Comparison of ENCODE assay signal across 20 cellular contexts in the genomic region with DNA sequence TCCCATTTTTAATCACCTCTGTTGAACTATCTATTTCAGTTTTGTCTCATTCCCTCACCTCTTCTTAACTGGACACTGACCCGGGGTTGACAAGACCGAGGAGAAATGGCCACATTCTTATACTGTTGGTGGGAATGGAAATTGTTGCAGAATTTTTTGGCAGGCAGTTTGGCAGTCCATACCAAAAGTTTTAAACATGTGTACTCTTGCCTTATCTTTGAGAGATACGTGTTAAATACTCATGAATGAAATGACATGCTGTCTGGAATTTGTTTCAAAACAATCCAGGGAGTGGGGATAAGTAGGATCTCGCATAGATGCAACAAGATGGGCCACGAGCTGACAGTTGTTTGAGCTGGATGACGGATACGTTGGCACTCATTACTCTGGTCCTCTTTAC. TPM values are rescaled to one million over a fixed set of nuclear protein-coding genes. Genes with fewer than 3 reads are reported as not detected.
DNase-seq lines count a peak whose midpoint lies in the region; ATAC-seq, FAIRE-seq and TF ChIP-seq lines count a peak whose summit lies in the region.
"Had no signal": no experiment of that assay in that cellular context is flagged by ENCODE, and none has a peak within 500 bp of the region (broad histone marks: within the 10 kb centered on the region; RNA-seq: fewer than 3 reads in every experiment).

No MANE protein-coding gene starts in this region.

- H3K27ac ChIP-seq in heart right ventricle = no peak overlapping the region
- peak overlapping the region; percentile 42 for H3K27ac ChIP-seq in RWPE2 (ENCODE audit: poor library complexity, severe bottlenecking)
- peak overlapping the region; percentile 48 for H3K27ac ChIP-seq in keratinocyte (ENCODE audit: control insufficient read depth, insufficient read depth, low read length)
- no peak overlapping the region for H3K27ac ChIP-seq in SK-N-SH (ENCODE audit: low read depth in 2 of 2, low read length in 1 of 2)
- H3K27ac ChIP-seq: BLaER1 had no signal

- no peaks in the 10 kb centered on the region for H3K4me1 ChIP-seq in heart right ventricle
- H3K4me1 ChIP-seq in RWPE2 (ENCODE audit: insufficient read depth, poor library complexity, severe bottlenecking) = peaks cover 11% of the 10 kb centered on the region
- H3K4me1 ChIP-seq in keratinocyte (ENCODE audit: control insufficient read depth, extremely low read depth, insufficient read depth, low read length) = peaks cover 15% of the 10 kb centered on the region
- peaks cover under 1 to 6% of the 10 kb centered on the region in 2 experiments; a peak in 2 of 4 replicates for H3K4me1 ChIP-seq in SK-N-SH (ENCODE audit: control insufficient read depth in 1 of 2, insufficient read depth in 2 of 2, low read depth in 1 of 2, low read length in 1 of 2)
- H3K4me1 ChIP-seq: Caco-2, HAP-1 had no signal

- H3K9ac ChIP-seq in keratinocyte (ENCODE audit: control insufficient read depth, extremely low read depth, insufficient read depth, low read length) = no peak overlapping the region
- no peak overlapping the region for H3K9ac ChIP-seq in SK-N-SH
- H3K9ac ChIP-seq: BLaER1 had no signal

- ATAC-seq in left cardiac atrium = peak; percentile 33 to 55
- ATAC-seq in heart right ventricle = no peak
- peak; percentile 24; the same call in 1 of the 3 replicates for ATAC-seq in RWPE2 (ENCODE audit: low read depth)

- POLR2A ChIA-PET in SK-N-SH (lab: Yijun Ruan, JAX) = no interaction called here

- H3K9me1 ChIP-seq in keratinocyte (ENCODE audit: control insufficient read depth, extremely low read depth, insufficient read depth, low read length) = no peaks in the 10 kb centered on the region

- WGBS in heart right ventricle, 2 donors = 58 to 59% methylated on average over 7 of the region's 7 CpGs
- 88% methylated on average over 7 of the region's 7 CpGs for WGBS in SK-N-SH (ENCODE audit: low lambda C conversion rate)

- TF ChIP-seq CTCF in heart right ventricle (IDR thresholded peaks at IDR 0.05) = no peak
- no peak for TF ChIP-seq CTCF in RWPE2 (IDR thresholded peaks at IDR 0.05; ENCODE audit: poor library complexity, severe bottlenecking)
- TF ChIP-seq CTCF in epithelial cell of esophagus (IDR thresholded peaks at IDR 0.05; ENCODE audit: insufficient read depth, low read depth, low read length, missing control alignments) = no peak
- TF ChIP-seq CTCF in keratinocyte (optimal IDR thresholded peaks at IDR 0.05 in 1 of 3, IDR thresholded peaks at IDR 0.05 in 1 of 3, conservative IDR thresholded peaks at IDR 0.05 in 1 of 3; ENCODE audit: extremely low read depth in 1 of 3, insufficient read depth in 2 of 3, low read length in 3 of 3) = no peak
- TF ChIP-seq CTCF in SK-N-SH (IDR thresholded peaks at IDR 0.05) = no peak

- H3K4me2 ChIP-seq in keratinocyte (ENCODE audit: control insufficient read depth, extremely low read depth, insufficient read depth, low read depth, low read length) (peak overlapping the region; percentile 29), SK-N-SH (no peak overlapping the region)
- H3K4me2 ChIP-seq: BLaER1 had no signal

- H3K27me3 ChIP-seq in heart right ventricle = peaks cover 0 to 22% (median 13%) of the 10 kb centered on the region in 7 donors
- H3K27me3 ChIP-seq in RWPE2 (ENCODE audit: insufficient read depth, poor library complexity, severe bottlenecking) = no peaks in the 10 kb centered on the region
- no peaks in the 10 kb centered on the region for H3K27me3 ChIP-seq in keratinocyte (ENCODE audit: control insufficient read depth, extremely low read depth, insufficient read depth, low read length)
- no peaks in the 10 kb centered on the region for H3K27me3 ChIP-seq in SK-N-SH (ENCODE audit: insufficient read depth)
- H3K27me3 ChIP-seq: BLaER1 had no signal

- H3K36me3 ChIP-seq in heart right ventricle (no peaks in the 10 kb centered on the region), RWPE2 (ENCODE audit: low read depth) (no peaks in the 10 kb centered on the region), keratinocyte (ENCODE audit: control insufficient read depth in 2 of 2, extremely low read depth in 1 of 2, insufficient read depth in 2 of 2, low read length in 2 of 2) (peaks cover 0 to 4% of the 10 kb centered on the region in 2 experiments), SK-N-SH (replicated peaks in 1 of 2; ENCODE audit: control insufficient read depth in 1 of 2, insufficient read depth in 2 of 2, low read length in 1 of 2) (no peaks in the 10 kb centered on the region)
- H3K36me3 ChIP-seq: BLaER1, HAP-1 had no signal

- H4K20me1 ChIP-seq in keratinocyte (ENCODE audit: control insufficient read depth, extremely low read depth, insufficient read depth, low read length) (no peaks in the 10 kb centered on the region), SK-N-SH (ENCODE audit: insufficient read depth) (no peaks in the 10 kb centered on the region)
- H4K20me1 ChIP-seq: BLaER1 had no signal

- H3K9me3 ChIP-seq in heart right ventricle (no peaks in the 10 kb centered on the region), RWPE2 (ENCODE audit: severe bottlenecking) (no peaks in the 10 kb centered on the region), keratinocyte (ENCODE audit: control insufficient read depth, low read depth, low read length) (no peaks in the 10 kb centered on the region), SK-N-SH (no peaks in the 10 kb centered on the region)
- H3K9me3 ChIP-seq: Caco-2, HAP-1 had no signal

- no peak for DNase-seq in left cardiac atrium
- no peak for DNase-seq in heart right ventricle
- no peak for DNase-seq in RWPE2 (ENCODE audit: low spot score)
- peak; percentile 70 for DNase-seq in epithelial cell of esophagus (ENCODE audit: low read depth)
- DNase-seq in keratinocyte (ENCODE audit: low read depth, low spot score) = no peak
- no peak for DNase-seq in SK-N-SH
- DNase-seq in MV-4-11 (lab: John Stamatoyannopoulos, UW) = no peak
- no peak for DNase-seq in NCI-H2107 (lab: John Stamatoyannopoulos, UW)
- DNase-seq: 8988T; AML-193; Caco-2; CD8-positive, alpha-beta memory T cell; DND-41; GDM1 had no signal

- no peaks in the 10 kb centered on the region for H3K9me2 ChIP-seq in SK-N-SH

- no peaks in the 10 kb centered on the region for H3F3A ChIP-seq in SK-N-SH (replicated peaks; ENCODE audit: insufficient read depth)

- no peak overlapping the region for H3K4me3 ChIP-seq in heart right ventricle
- no peak overlapping the region for H3K4me3 ChIP-seq in RWPE2 (ENCODE audit: severe bottlenecking)
- no peak overlapping the region for H3K4me3 ChIP-seq in epithelial cell of esophagus (ENCODE audit: low read length)
- H3K4me3 ChIP-seq in keratinocyte (ENCODE audit: control insufficient read depth in 2 of 3, extremely low read depth in 1 of 3, insufficient read depth in 2 of 3, low read depth in 1 of 3, low read length in 3 of 3) = no peak overlapping the region
- H3K4me3 ChIP-seq in SK-N-SH (ENCODE audit: low read depth in 2 of 2, low read length in 1 of 2) = no peak overlapping the region
- H3K4me3 ChIP-seq: BLaER1, HAP-1 had no signal

- peak; percentile 84 for FAIRE-seq in keratinocyte (lab: Jason Lieb, UNC)
- FAIRE-seq: GM12892, GM19239, H1 had no signal

- H2AFZ ChIP-seq in keratinocyte (ENCODE audit: control insufficient read depth, low read length) = no peak overlapping the region
- no peak overlapping the region for H2AFZ ChIP-seq in SK-N-SH (ENCODE audit: low read depth)

- H3K79me2 ChIP-seq in keratinocyte (ENCODE audit: control insufficient read depth, insufficient read depth, low read length) = no peaks in the 10 kb centered on the region
- no peaks in the 10 kb centered on the region for H3K79me2 ChIP-seq in SK-N-SH (ENCODE audit: insufficient read depth)

- CTCF ChIA-PET in SK-N-SH (lab: Yijun Ruan, JAX) = interaction anchor here (0.7 to 5.4 kb wide), 3 partner anchors 44 to 119 kb away, joined by 3 to 19 read pairs (median 4); no protein-coding TSS in a partner anchor

- intact Hi-C loops in left cardiac atrium (cut with DNase I) = no loop called here
- intact Hi-C loops in heart right ventricle (cut with DNase I) = no loop called here

- no peak for TF ChIP-seq RAD21 in SK-N-SH (IDR thresholded peaks at IDR 0.05; ENCODE audit: low read length)

- no peak for TF ChIP-seq EP300 in SK-N-SH (IDR thresholded peaks at IDR 0.05; ENCODE audit: borderline replicate concordance in 1 of 2, low read depth in 1 of 2, low read length in 1 of 2)

- dilution Hi-C loops in keratinocyte (cut with MboI; ENCODE audit: extremely low pct_ligation_motif_present, low sequenced_read_pairs) = no loop called here

TF ChIP-seq in SK-N-SH, 30 proteins besides CTCF, POLR2A, EP300 and RAD21 (continues in another document):
- no peak for TF ChIP-seq MAX (IDR thresholded peaks at IDR 0.05; ENCODE audit: low read depth)

RNA-seq across cellular contexts. Expression of gene FGFBP1, which starts 12.1 kb away (rescaled TPM):
- total RNA-seq in left cardiac atrium (not detected), heart right ventricle (not detected)
- polyA plus RNA-seq in heart right ventricle (under 1 TPM in 1 of 2 donors, not detected in 1; 0.13 TPM), keratinocyte (1,464 to 2,372 TPM (median 2,189 TPM) in 3 replicates), SK-N-SH (2012; rRNA removed) (0.11 and 0.13 TPM in 2 replicates)
- polyA plus RNA-seq in keratinocyte (2011; ENCODE audit: low read depth) = 343 TPM
- polyA plus RNA-seq in keratinocyte (2011; cell fraction: cytosol; rRNA removed) = 794 and 1,175 TPM in 2 replicates
- 2,544 and 2,862 TPM in 2 replicates for polyA plus RNA-seq in keratinocyte (2011; cell fraction: nucleus; rRNA removed)
- 611 and 1,527 TPM in 2 replicates for polyA plus RNA-seq in keratinocyte (2012; ENCODE audit: low replicate concordance)
- polyA minus RNA-seq in keratinocyte = 503 to 930 TPM (median 667 TPM) in 3 replicates
- polyA minus RNA-seq in keratinocyte (2011; cell fraction: cytosol; rRNA and poly(A)+ RNA removed) = 726 TPM
- 610 and 1,073 TPM in 2 replicates for polyA minus RNA-seq in keratinocyte (2011; cell fraction: nucleus; rRNA and poly(A)+ RNA removed)
- polyA plus RNA-seq in SK-N-SH (2012; cell fraction: cytosol; rRNA removed) = 0.14 and 0.18 TPM in 2 replicates
- polyA plus RNA-seq in SK-N-SH (2012; cell fraction: nucleus; rRNA removed) = 0.06 TPM in 1 of 2 replicates, not detected in the other
- total RNA-seq: CD8-positive, alpha-beta memory T cell had no signal
- polyA plus RNA-seq: CD8-positive, alpha-beta memory T cell had no signal

RNA-seq across cellular contexts. Expression of gene FGFBP2, which starts 36.5 kb away (rescaled TPM):
- total RNA-seq in left cardiac atrium (10 to 100 TPM in 1 of 2 donors, 1 to 10 TPM in 1; 4.4 to 18.5 TPM), heart right ventricle (10 to 100 TPM in 1 of 10 donors, 1 to 10 TPM in 8, under 1 TPM in 1; 0.32 to 15.8 (median 1.6) TPM)
- polyA plus RNA-seq in heart right ventricle (1 to 10 TPM in 1 of 2 donors, under 1 TPM in 1; 0.96 to 2.3 TPM), keratinocyte (not detected in 3 replicates), SK-N-SH (2012; rRNA removed) (0.62 and 1.7 TPM in 2 replicates)
- polyA plus RNA-seq in keratinocyte (2011; ENCODE audit: low read depth) = not detected
- polyA plus RNA-seq in keratinocyte (2011; cell fraction: cytosol; rRNA removed) = not detected in 2 replicates
- not detected in 2 replicates for polyA plus RNA-seq in keratinocyte (2011; cell fraction: nucleus; rRNA removed)
- not detected in 2 replicates for polyA plus RNA-seq in keratinocyte (2012; ENCODE audit: low replicate concordance)
- polyA minus RNA-seq in keratinocyte = not detected in 3 replicates
- polyA minus RNA-seq in keratinocyte (2011; cell fraction: cytosol; rRNA and poly(A)+ RNA removed) = not detected
- not detected in 2 replicates for polyA minus RNA-seq in keratinocyte (2011; cell fraction: nucleus; rRNA and poly(A)+ RNA removed)
- polyA plus RNA-seq in SK-N-SH (2012; cell fraction: cytosol; rRNA removed) = 1.1 and 2.0 TPM in 2 replicates
- 0.56 and 1.2 TPM in 2 replicates for polyA plus RNA-seq in SK-N-SH (2012; cell fraction: nucleus; rRNA removed)
- total RNA-seq: H1, HT-29 had no signal

Comparison
In these comparisons a context has a peak if more than half of its experiments do, and no peak if none do; other contexts are left out.
1. ATAC-seq: peak in left cardiac atrium (2 of 2) and RWPE2 (single experiment); none in heart right ventricle (0 of 8).
2. H3K27ac ChIP-seq: peak in RWPE2 (single experiment) and keratinocyte (single experiment); none in heart right ventricle (0 of 10) and SK-N-SH (0 of 2).
3. RNA of gene FGFBP1, which starts 12.1 kb away (polyA plus RNA-seq): 343 to 2,862 TPM in keratinocyte; 0.06 to 0.18 TPM in SK-N-SH and 0.13 TPM in heart right ventricle; every median in the first group is over 100 times any median in the second.